Comparison of ENCODE assay signal across 28 cellular contexts in genomic region chr5:55983986-55984385, GRCh38. TPM values are rescaled to one million over a fixed set of nuclear protein-coding genes. Genes with fewer than 3 reads are reported as not detected.
A peak's percentile ranks its signal among the peaks of the same experiment; 100 is the strongest.
DNase-seq lines count a peak whose midpoint lies in the region; ATAC-seq, FAIRE-seq and TF ChIP-seq lines count a peak whose summit lies in the region.
"Had no signal": no experiment of that assay in that cellular context is flagged by ENCODE, and none has a peak within 500 bp of the region (broad histone marks: within the 10 kb centered on the region; RNA-seq: fewer than 3 reads in every experiment).

No MANE protein-coding gene starts in this region.

- no peak overlapping the region for H2BK15ac ChIP-seq in mesenchymal stem cell (ENCODE audit: low read depth, poor library complexity, severe bottlenecking)

- H2BK120ac ChIP-seq in mesenchymal stem cell (ENCODE audit: low read depth, low read length) = no peak overlapping the region

- intact Hi-C loops in activated CD8-positive, alpha-beta T cell treated with anti-CD3 and anti-CD28 coated beads for 36 hours (cut with micrococcal nuclease) = no loop called here
- intact Hi-C loops in CD4-positive, alpha-beta T cell (cut with DNase I, micrococcal nuclease) = loop anchor here (1.0 to 5.0 kb wide), 5 partner anchors 8 to 287 kb away; no protein-coding TSS in a partner anchor
- intact Hi-C loops in activated T-helper 1 cell treated with anti-CD3 and anti-CD28 coated beads, Interleukin-12 subunit alpha, Interleukin-12 subunit beta, Interleukin-2, Interleukin-4 antibody, amounts not matched to agents 30 ng/mL and 10 ng/mL and 1 ng/mL, durations not matched to agents 14 hours and 24 hours and 36 hours (cut with micrococcal nuclease) = loop anchor here (1.0 to 5.0 kb wide), 2 partner anchors 217 to 853 kb away; no protein-coding TSS in a partner anchor

- ATAC-seq in activated CD8-positive, alpha-beta T cell treated with anti-CD3 and anti-CD28 coated beads for 36 hours = no peak
- no peak for ATAC-seq in activated CD8-positive, alpha-beta T cell treated with anti-CD3 and anti-CD28 coated beads, Interleukin-2, amount 10 ng/mL, durations not matched to agents 7 days and 5 days
- ATAC-seq in CD4-positive, alpha-beta T cell (ENCODE audit: poor library complexity) = no peak
- ATAC-seq: activated CD8-positive, alpha-beta memory T cell treated with anti-CD3 and anti-CD28 coated beads, Interleukin-2, amount 10 ng/mL, durations not matched to agents 7 days and 5 days; left lung; right cardiac atrium had no signal

- peaks cover 40% of the 10 kb centered on the region for H3K36me3 Mint-ChIP-seq in activated CD8-positive, alpha-beta T cell treated with anti-CD3 and anti-CD28 coated beads for 36 hours (ENCODE audit: low read depth)
- H3K36me3 Mint-ChIP-seq in activated CD8-positive, alpha-beta T cell treated with anti-CD3 and anti-CD28 coated beads, Interleukin-2, amount 10 ng/mL, durations not matched to agents 7 days and 5 days (ENCODE audit: low read depth) = peaks cover 36% of the 10 kb centered on the region
- peaks cover 88% of the 10 kb centered on the region for H3K36me3 Mint-ChIP-seq in CD4-positive, alpha-beta T cell (ENCODE audit: low read depth)
- H3K36me3 Mint-ChIP-seq in activated T-helper 1 cell treated with anti-CD3 and anti-CD28 coated beads, Interleukin-12 subunit alpha, Interleukin-12 subunit beta, Interleukin-2, Interleukin-4 antibody, amounts not matched to agents 30 ng/mL and 10 ng/mL and 1 ng/mL, durations not matched to agents 14 hours and 24 hours and 36 hours (ENCODE audit: low read depth) = peaks cover 28% of the 10 kb centered on the region

- H3K9ac ChIP-seq in mesenchymal stem cell (ENCODE audit: low read length) = peak overlapping the region; percentile 54

- POLR2A ChIA-PET in activated CD8-positive, alpha-beta T cell treated with anti-CD3 and anti-CD28 coated beads for 36 hours (lab: Charles Lee) = interaction anchor here (1.8 kb wide), 1 partner anchor 11 kb away, joined by 7 read pairs; the partner anchor contains the start of gene IL6ST
- POLR2A ChIA-PET in activated CD8-positive, alpha-beta T cell treated with anti-CD3 and anti-CD28 coated beads, Interleukin-2, amount 10 ng/mL, durations not matched to agents 7 days and 5 days (lab: Charles Lee) = interaction anchor here (1.6 to 1.8 kb wide), 2 partner anchors 11 to 66 kb away, joined by 5 to 6 read pairs; partner anchors contain the start of gene IL6ST
- POLR2A ChIA-PET in CD4-positive, alpha-beta T cell (lab: Charles Lee) = interaction anchor here (0.6 to 2.1 kb wide), 10 partner anchors 10 to 396 kb away, joined by 3 to 17 read pairs (median 5); partner anchors contain the start of gene IL6ST

- H4K91ac ChIP-seq in mesenchymal stem cell (ENCODE audit: low read length) = no peak overlapping the region

- no peak overlapping the region for H3K4me3 ChIP-seq in mesenchymal stem cell (ENCODE audit: insufficient read depth in 1 of 2, low read depth in 1 of 2, low read length in 2 of 2)
- H3K4me3 ChIP-seq: adrenal gland, left lung, SJSA1, tibial artery had no signal

- no peak overlapping the region for H3K4me3 Mint-ChIP-seq in activated CD8-positive, alpha-beta T cell treated with anti-CD3 and anti-CD28 coated beads for 36 hours
- no peak overlapping the region for H3K4me3 Mint-ChIP-seq in activated CD8-positive, alpha-beta T cell treated with anti-CD3 and anti-CD28 coated beads, Interleukin-2, amount 10 ng/mL, durations not matched to agents 7 days and 5 days
- peak overlapping the region; percentile 81 for H3K4me3 Mint-ChIP-seq in CD4-positive, alpha-beta T cell
- peak overlapping the region; percentile 25 for H3K4me3 Mint-ChIP-seq in activated T-helper 1 cell treated with anti-CD3 and anti-CD28 coated beads, Interleukin-12 subunit alpha, Interleukin-12 subunit beta, Interleukin-2, Interleukin-4 antibody, amounts not matched to agents 30 ng/mL and 10 ng/mL and 1 ng/mL, durations not matched to agents 14 hours and 24 hours and 36 hours
- H3K4me3 Mint-ChIP-seq: activated CD8-positive, alpha-beta memory T cell treated with anti-CD3 and anti-CD28 coated beads, Interleukin-2, amount 10 ng/mL, durations not matched to agents 7 days and 5 days; B cell; memory B cell had no signal

- H3K27me3 Mint-ChIP-seq in activated CD8-positive, alpha-beta T cell treated with anti-CD3 and anti-CD28 coated beads for 36 hours = no peaks in the 10 kb centered on the region
- H3K27me3 Mint-ChIP-seq in activated CD8-positive, alpha-beta T cell treated with anti-CD3 and anti-CD28 coated beads, Interleukin-2, amount 10 ng/mL, durations not matched to agents 7 days and 5 days (ENCODE audit: low read depth) = no peaks in the 10 kb centered on the region
- no peaks in the 10 kb centered on the region for H3K27me3 Mint-ChIP-seq in CD4-positive, alpha-beta T cell
- no peaks in the 10 kb centered on the region for H3K27me3 Mint-ChIP-seq in activated T-helper 1 cell treated with anti-CD3 and anti-CD28 coated beads, Interleukin-12 subunit alpha, Interleukin-12 subunit beta, Interleukin-2, Interleukin-4 antibody, amounts not matched to agents 30 ng/mL and 10 ng/mL and 1 ng/mL, durations not matched to agents 14 hours and 24 hours and 36 hours (ENCODE audit: insufficient read depth)
- H3K27me3 Mint-ChIP-seq: activated CD8-positive, alpha-beta memory T cell treated with anti-CD3 and anti-CD28 coated beads, Interleukin-2, amount 10 ng/mL, durations not matched to agents 7 days and 5 days; B cell; memory B cell had no signal

- no peak overlapping the region for H3K23ac ChIP-seq in mesenchymal stem cell (ENCODE audit: low read length in 2 of 2)

- H3K18ac ChIP-seq in mesenchymal stem cell (ENCODE audit: low read depth in 1 of 2, low read length in 2 of 2) = no peak overlapping the region

- no peak overlapping the region for H3K4me2 ChIP-seq in mesenchymal stem cell (ENCODE audit: low read length, poor library complexity, severe bottlenecking)

- H3K4ac ChIP-seq in mesenchymal stem cell (ENCODE audit: low read depth in 1 of 2, low read length in 2 of 2) = no peak overlapping the region

- H2AFZ ChIP-seq in mesenchymal stem cell (ENCODE audit: low read depth, low read length) = no peak overlapping the region

- H4K8ac ChIP-seq in mesenchymal stem cell (ENCODE audit: low read length) = no peak overlapping the region

- no peak for TF ChIP-seq CTCF in activated CD8-positive, alpha-beta T cell treated with anti-CD3 and anti-CD28 coated beads for 36 hours (IDR thresholded peaks at IDR 0.05)
- TF ChIP-seq CTCF in CD4-positive, alpha-beta T cell (IDR thresholded peaks at IDR 0.05) = no peak

- H3K4me1 ChIP-seq in mesenchymal stem cell (ENCODE audit: control insufficient read depth, insufficient read depth, low read depth, low read length) = no peaks in the 10 kb centered on the region
- H3K4me1 ChIP-seq: SJSA1 had no signal

- FAIRE-seq in RCC 7860 (lab: Jason Lieb, UNC) = no peak

- no peak overlapping the region for H3K14ac ChIP-seq in mesenchymal stem cell (ENCODE audit: low read length in 2 of 2)

- no CpG with 5 or more reads among the region's 2 CpGs for WGBS in mesenchymal stem cell

- no peaks in the 10 kb centered on the region for H3K27me3 ChIP-seq in CD4-positive, alpha-beta T cell (ENCODE audit: control insufficient read depth, insufficient read depth, low read length)
- H3K27me3 ChIP-seq in mesenchymal stem cell (ENCODE audit: control insufficient read depth in 1 of 2, insufficient read depth in 1 of 2, low read length in 2 of 2) = no peaks in the 10 kb centered on the region
- H3K27me3 ChIP-seq: adrenal gland, left lung, SJSA1, spleen, tibial artery had no signal

- H3K9me3 Mint-ChIP-seq in activated CD8-positive, alpha-beta T cell treated with anti-CD3 and anti-CD28 coated beads for 36 hours = peaks cover 8% of the 10 kb centered on the region
- no peaks in the 10 kb centered on the region for H3K9me3 Mint-ChIP-seq in activated CD8-positive, alpha-beta T cell treated with anti-CD3 and anti-CD28 coated beads, Interleukin-2, amount 10 ng/mL, durations not matched to agents 7 days and 5 days (ENCODE audit: insufficient read depth)
- H3K9me3 Mint-ChIP-seq in CD4-positive, alpha-beta T cell = no peaks in the 10 kb centered on the region
- no peaks in the 10 kb centered on the region for H3K9me3 Mint-ChIP-seq in activated T-helper 1 cell treated with anti-CD3 and anti-CD28 coated beads, Interleukin-12 subunit alpha, Interleukin-12 subunit beta, Interleukin-2, Interleukin-4 antibody, amounts not matched to agents 30 ng/mL and 10 ng/mL and 1 ng/mL, durations not matched to agents 14 hours and 24 hours and 36 hours
- H3K9me3 Mint-ChIP-seq: memory B cell had no signal

- CTCF ChIA-PET in activated CD8-positive, alpha-beta T cell treated with anti-CD3 and anti-CD28 coated beads for 36 hours (lab: Charles Lee) = interaction anchor here (1.5 to 3.8 kb wide), 2 partner anchors 216 to 217 kb away, joined by 5 to 18 read pairs; no protein-coding TSS in a partner anchor
- CTCF ChIA-PET in activated CD8-positive, alpha-beta T cell treated with anti-CD3 and anti-CD28 coated beads, Interleukin-2, amount 10 ng/mL, durations not matched to agents 7 days and 5 days (lab: Charles Lee) = interaction anchor here (1.0 to 4.1 kb wide), 8 partner anchors 8 to 217 kb away, joined by 3 to 34 read pairs (median 4); no protein-coding TSS in a partner anchor
- CTCF ChIA-PET in CD4-positive, alpha-beta T cell (lab: Charles Lee) = interaction anchor here (0.9 to 1.6 kb wide), 3 partner anchors 10 to 164 kb away, joined by 3 to 5 read pairs (median 4); no protein-coding TSS in a partner anchor

- no peak overlapping the region for H2AK5ac ChIP-seq in mesenchymal stem cell (ENCODE audit: low read length, severe bottlenecking)

- H3K79me1 ChIP-seq in mesenchymal stem cell (replicated peaks; ENCODE audit: low read length, poor library complexity, severe bottlenecking) = peaks cover 12% of the 10 kb centered on the region

- H3K4me1 Mint-ChIP-seq in activated CD8-positive, alpha-beta T cell treated with anti-CD3 and anti-CD28 coated beads for 36 hours (ENCODE audit: low read depth) = peaks cover 56% of the 10 kb centered on the region
- H3K4me1 Mint-ChIP-seq in activated CD8-positive, alpha-beta T cell treated with anti-CD3 and anti-CD28 coated beads, Interleukin-2, amount 10 ng/mL, durations not matched to agents 7 days and 5 days (ENCODE audit: low read depth) = peaks cover 32% of the 10 kb centered on the region
- H3K4me1 Mint-ChIP-seq in CD4-positive, alpha-beta T cell (ENCODE audit: low read depth) = peaks cover 89% of the 10 kb centered on the region
- peaks cover 78% of the 10 kb centered on the region for H3K4me1 Mint-ChIP-seq in activated T-helper 1 cell treated with anti-CD3 and anti-CD28 coated beads, Interleukin-12 subunit alpha, Interleukin-12 subunit beta, Interleukin-2, Interleukin-4 antibody, amounts not matched to agents 30 ng/mL and 10 ng/mL and 1 ng/mL, durations not matched to agents 14 hours and 24 hours and 36 hours (ENCODE audit: low read depth)

- H3K36me3 ChIP-seq in mesenchymal stem cell (ENCODE audit: control insufficient read depth in 1 of 2, insufficient read depth in 2 of 2, low read depth in 1 of 2, low read length in 2 of 2) = peaks cover 3 to 61% of the 10 kb centered on the region in 2 experiments

- H2BK12ac ChIP-seq in mesenchymal stem cell (ENCODE audit: low read length in 2 of 2) = no peak overlapping the region

- no peaks in the 10 kb centered on the region for H3K9me3 ChIP-seq in CD4-positive, alpha-beta T cell (ENCODE audit: control insufficient read depth, low read length)
- no peaks in the 10 kb centered on the region for H3K9me3 ChIP-seq in mesenchymal stem cell (ENCODE audit: control insufficient read depth, low read length)
- H3K9me3 ChIP-seq: adrenal gland, left lung, SJSA1, spleen, tibial artery had no signal

- no peak overlapping the region for H3K27ac ChIP-seq in CD4-positive, alpha-beta T cell (ENCODE audit: low read depth, low read length)
- H3K27ac ChIP-seq in mesenchymal stem cell (ENCODE audit: low read length, poor library complexity, severe bottlenecking) = no peak overlapping the region
- H3K27ac ChIP-seq: adrenal gland, left lung, SJSA1, tibial artery had no signal

- H3K27ac Mint-ChIP-seq in activated CD8-positive, alpha-beta T cell treated with anti-CD3 and anti-CD28 coated beads for 36 hours = peak overlapping the region; percentile 54
- H3K27ac Mint-ChIP-seq in activated CD8-positive, alpha-beta T cell treated with anti-CD3 and anti-CD28 coated beads, Interleukin-2, amount 10 ng/mL, durations not matched to agents 7 days and 5 days = no peak overlapping the region
- peak overlapping the region; percentile 94 for H3K27ac Mint-ChIP-seq in CD4-positive, alpha-beta T cell
- no peak overlapping the region for H3K27ac Mint-ChIP-seq in activated T-helper 1 cell treated with anti-CD3 and anti-CD28 coated beads, Interleukin-12 subunit alpha, Interleukin-12 subunit beta, Interleukin-2, Interleukin-4 antibody, amounts not matched to agents 30 ng/mL and 10 ng/mL and 1 ng/mL, durations not matched to agents 14 hours and 24 hours and 36 hours
- H3K27ac Mint-ChIP-seq: activated CD8-positive, alpha-beta memory T cell treated with anti-CD3 and anti-CD28 coated beads, Interleukin-2, amount 10 ng/mL, durations not matched to agents 7 days and 5 days; B cell; memory B cell had no signal

- H2BK5ac ChIP-seq in mesenchymal stem cell (ENCODE audit: low read depth, low read length, poor library complexity, severe bottlenecking) = no peak overlapping the region

- DNase-seq in activated CD8-positive, alpha-beta T cell treated with anti-CD3 and anti-CD28 coated beads for 36 hours = no peak
- DNase-seq in activated CD8-positive, alpha-beta T cell treated with anti-CD3 and anti-CD28 coated beads, Interleukin-2, amount 10 ng/mL, durations not matched to agents 7 days and 5 days = no peak
- DNase-seq in CD4-positive, alpha-beta T cell = no peak
- no peak for DNase-seq in activated T-helper 1 cell treated with anti-CD3 and anti-CD28 coated beads, Interleukin-12 subunit alpha, Interleukin-12 subunit beta, Interleukin-2, Interleukin-4 antibody, amounts not matched to agents 30 ng/mL and 10 ng/mL and 1 ng/mL, durations not matched to agents 14 hours and 24 hours and 36 hours (ENCODE audit: low spot score)
- DNase-seq in mesenchymal stem cell (no peak), SKM-1 treated with dmso at 0.1 percent for 144 hours (lab: John Stamatoyannopoulos, UW; ENCODE audit: unreplicated experiment) (no peak), NCI-H128 (lab: John Stamatoyannopoulos, UW; ENCODE audit: unreplicated experiment) (no peak), RCC 7860 (ENCODE audit: low spot score) (no peak)
- DNase-seq: ACHN; activated CD4-positive, CD25-positive, alpha-beta regulatory T cell treated with anti-CD3 and anti-CD28 coated beads, Interleukin-2, amount 50 U/mL, for 72 hours; activated CD8-positive, alpha-beta memory T cell treated with anti-CD3 and anti-CD28 coated beads, Interleukin-2, amount 10 ng/mL, durations not matched to agents 7 days and 5 days; adrenal gland; central memory CD4-positive, alpha-beta T cell; cortex of kidney; EL; GOT3; left lung; NCI-H146; NCI-H446 treated with DMSO at 0.1 percent for 48 hours; NCI-H82; posterior cingulate gyrus; right cardiac atrium; spleen; stimulated activated CD4-positive, alpha-beta T cell treated with anti-CD3 and anti-CD28 coated beads, Interleukin-2, amount 100 ng/mL, for 24 hours; tibial artery had no signal

RNA-seq across cellular contexts. Expression of gene IL6ST, which starts 10.8 kb away (rescaled TPM):
- total RNA-seq in activated CD8-positive, alpha-beta T cell treated with anti-CD3 and anti-CD28 coated beads for 36 hours = 10 to 100 TPM; 31.4 to 35.3 TPM
- 10 to 100 TPM; 28.3 to 37.3 TPM for total RNA-seq in activated CD8-positive, alpha-beta T cell treated with anti-CD3 and anti-CD28 coated beads, Interleukin-2, amount 10 ng/mL, durations not matched to agents 7 days and 5 days
- 100 to 1,000 TPM; 377 to 404 TPM for total RNA-seq in CD4-positive, alpha-beta T cell
- 85.8 and 86.1 TPM in 2 replicates for total RNA-seq in activated T-helper 1 cell treated with anti-CD3 and anti-CD28 coated beads, Interleukin-12 subunit alpha, Interleukin-12 subunit beta, Interleukin-2, Interleukin-4 antibody, amounts not matched to agents 30 ng/mL and 10 ng/mL and 1 ng/mL, durations not matched to agents 14 hours and 24 hours and 36 hours
- polyA plus RNA-seq in mesenchymal stem cell (2013, experiment 1 of 2) = 1,394 TPM
- polyA plus RNA-seq in mesenchymal stem cell (2013, experiment 2 of 2) = 1,387 TPM

Comparison
In these comparisons a context has a peak if more than half of its experiments do, and no peak if none do; other contexts are left out.
1. H3K27ac Mint-ChIP-seq: peak in activated CD8-positive, alpha-beta T cell treated with anti-CD3 and anti-CD28 coated beads for 36 hours (single experiment) and CD4-positive, alpha-beta T cell (single experiment); none in activated CD8-positive, alpha-beta T cell treated with anti-CD3 and anti-CD28 coated beads, Interleukin-2, amount 10 ng/mL, durations not matched to agents 7 days and 5 days (single experiment) and activated T-helper 1 cell treated with anti-CD3 and anti-CD28 coated beads, Interleukin-12 subunit alpha, Interleukin-12 subunit beta, Interleukin-2, Interleukin-4 antibody, amounts not matched to agents 30 ng/mL and 10 ng/mL and 1 ng/mL, durations not matched to agents 14 hours and 24 hours and 36 hours (single experiment).
2. H3K4me3 Mint-ChIP-seq: peak in CD4-positive, alpha-beta T cell (single experiment) and activated T-helper 1 cell treated with anti-CD3 and anti-CD28 coated beads, Interleukin-12 subunit alpha, Interleukin-12 subunit beta, Interleukin-2, Interleukin-4 antibody, amounts not matched to agents 30 ng/mL and 10 ng/mL and 1 ng/mL, durations not matched to agents 14 hours and 24 hours and 36 hours (single experiment); none in activated CD8-positive, alpha-beta T cell treated with anti-CD3 and anti-CD28 coated beads for 36 hours (single experiment) and activated CD8-positive, alpha-beta T cell treated with anti-CD3 and anti-CD28 coated beads, Interleukin-2, amount 10 ng/mL, durations not matched to agents 7 days and 5 days (single experiment).